7 cellular contexts compared by ENCODE assay signal in the genomic region with DNA sequence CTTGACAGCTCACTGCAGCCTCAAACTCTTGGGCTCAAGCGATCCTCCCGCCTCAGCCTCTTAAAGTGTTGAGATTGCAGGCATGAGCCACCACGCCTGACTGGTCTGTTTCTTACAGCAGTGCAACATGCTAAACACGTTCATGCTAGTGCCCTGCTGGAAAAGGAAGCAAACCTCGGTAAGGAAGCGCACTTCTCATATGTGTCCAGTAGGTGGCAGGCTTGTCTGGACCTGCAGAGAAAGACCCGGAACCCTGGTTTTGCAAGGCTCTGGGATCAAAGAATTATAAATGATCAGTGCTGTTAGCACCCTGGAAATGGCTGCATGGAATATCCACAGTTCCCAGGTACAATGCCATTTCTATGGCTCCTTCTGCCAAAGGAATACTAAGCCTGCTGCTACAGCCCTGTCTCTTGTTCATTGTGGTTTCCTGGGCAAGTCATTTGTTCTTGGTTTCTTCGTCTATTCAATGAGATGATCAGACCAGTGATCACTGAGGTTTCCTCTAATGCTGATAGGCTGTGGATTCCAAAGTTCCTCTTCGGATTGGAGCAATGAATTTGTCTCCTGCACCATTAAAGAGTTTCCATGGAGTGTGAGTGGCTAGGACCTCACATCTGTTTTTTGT. TPM values are rescaled to one million over a fixed set of nuclear protein-coding genes. Genes with fewer than 3 reads are reported as not detected.
A peak's percentile ranks its signal among the peaks of the same experiment; 100 is the strongest.
DNase-seq lines count a peak whose midpoint lies in the region; ATAC-seq and TF ChIP-seq lines count a peak whose summit lies in the region.

No MANE protein-coding gene starts in this region.

- peak overlapping the region; percentile 21 for H3K4me3 ChIP-seq in OCI-LY7 (ENCODE audit: low read depth, low read length, poor library complexity, severe bottlenecking)
- no peak overlapping the region for H3K4me3 ChIP-seq in transverse colon

- H3K4me1 ChIP-seq in OCI-LY7 (ENCODE audit: insufficient read depth, low read length, poor library complexity, severe bottlenecking) (peaks cover 80% of the 10 kb centered on the region), transverse colon (peaks cover 0 to 11% (median 2%) of the 10 kb centered on the region in 4 donors)

- H3K79me2 ChIP-seq in OCI-LY7 (ENCODE audit: insufficient read depth, low read depth, low read length), result no peaks in the 10 kb centered on the region

- H3K36me3 ChIP-seq in OCI-LY7 (ENCODE audit: insufficient read depth, low read length) (no peaks in the 10 kb centered on the region), transverse colon (no peaks in the 10 kb centered on the region)

- H3K9me3 ChIP-seq in OCI-LY7 (ENCODE audit: low read length), result no peaks in the 10 kb centered on the region
- H3K9me3 ChIP-seq in transverse colon, result no peaks in the 10 kb centered on the region

- in situ Hi-C loops in transverse colon (cut with MboI; ENCODE audit: low pct_ligation_motif_present in 1 of 4, low pct_unique_long_range_greater_than_20kb in 1 of 4, low sequenced_read_pairs in 3 of 4), result no loop called here

- TF ChIP-seq RAD21 in Ishikawa (IDR thresholded peaks at IDR 0.05; ENCODE audit: low read depth), result peak; percentile 74

- TF ChIP-seq EP300 in Ishikawa (IDR thresholded peaks at IDR 0.05; ENCODE audit: borderline replicate concordance) (no peak), transverse colon (IDR thresholded peaks at IDR 0.05; ENCODE audit: low read depth) (no peak)

- no peaks in the 10 kb centered on the region for H3K27me3 Mint-ChIP-seq in naive thymus-derived CD8-positive, alpha-beta T cell

- DNase-seq in OCI-LY7 (ENCODE audit: low spot score) (peak; percentile 92), activated T-cell treated with anti-CD3 and anti-CD28 coated beads for 24 hours (ENCODE audit: low read depth) (peak; percentile 60), transverse colon (peak; percentile 75)
- DNase-seq in naive thymus-derived CD8-positive, alpha-beta T cell, result peak; percentile 35 to 81 (median 68)

- no peaks in the 10 kb centered on the region for H3K27me3 ChIP-seq in transverse colon

- H3K9me2 ChIP-seq in OCI-LY7 (ENCODE audit: insufficient read depth, low read length), result no peaks in the 10 kb centered on the region

- 11% methylated on average over 9 of the region's 9 CpGs; no CpG with 5 or more reads in 1 of the 2 donors for WGBS in transverse colon (ENCODE audit: low coverage in 1 of 2), 2 donors

- no peaks in the 10 kb centered on the region for H3K9me3 Mint-ChIP-seq in naive thymus-derived CD8-positive, alpha-beta T cell

- peak overlapping the region; percentile 54 to 87 (median 74) for H3K27ac Mint-ChIP-seq in naive thymus-derived CD8-positive, alpha-beta T cell

- peak; percentile 87 for ATAC-seq in esophagus mucosa
- ATAC-seq in naive thymus-derived CD8-positive, alpha-beta T cell, result peak; percentile 83 to 86

- POLR2A ChIA-PET in OCI-LY7 (lab: Charles Lee), result interaction anchor here (0.7 to 10.3 kb wide), 6 partner anchors 8 to 36 kb away, joined by 3 to 137 read pairs (median 37); partner anchors contain the start of gene RNU5D-1
- POLR2A ChIA-PET in naive thymus-derived CD8-positive, alpha-beta T cell (lab: Charles Lee), result interaction anchor here (0.7 to 1.5 kb wide), 4 partner anchors 12 to 756 kb away, joined by 3 to 4 read pairs (median 4); partner anchors contain the start of gene UROD

- H3K27ac ChIP-seq in OCI-LY7 (ENCODE audit: low read depth, low read length, poor library complexity, severe bottlenecking) (peak overlapping the region; percentile 96), transverse colon (no peak overlapping the region)

- TF ChIP-seq CTCF in GM12801 (IDR thresholded peaks at IDR 0.05; ENCODE audit: extremely low read depth, insufficient read length) (peak; percentile 40), OCI-LY7 (conservative IDR thresholded peaks at IDR 0.05; ENCODE audit: low read length) (peak; percentile 97), transverse colon (IDR thresholded peaks at IDR 0.05) (peak; percentile 79 to 95 (median 90))

- BruUV-seq in OCI-LY7 (replicated peaks; lab: Mats Ljungman, UMichigan), result no TSS peak

- peak overlapping the region; percentile 90; the same call in 1 of the 2 replicates for H2AFZ ChIP-seq in OCI-LY7 (ENCODE audit: low read length)

- H3K36me3 Mint-ChIP-seq in naive thymus-derived CD8-positive, alpha-beta T cell, result no peaks in the 10 kb centered on the region

- CTCF ChIA-PET in OCI-LY7 (lab: Charles Lee; ENCODE audit: unreplicated experiment), result no interaction called here

- no peak for TF ChIP-seq POLR2A in transverse colon (IDR thresholded peaks at IDR 0.05)

- H3K4me2 ChIP-seq in OCI-LY7 (ENCODE audit: low read length), result peak overlapping the region; percentile 66

- H3K4me3 Mint-ChIP-seq in naive thymus-derived CD8-positive, alpha-beta T cell, result peak overlapping the region in 9 of 10 donors; percentile 46 to 72 (median 61)

- intact Hi-C loops in OCI-LY7 (cut with micrococcal nuclease; ENCODE audit: unreplicated experiment), result loop anchor here (1.0 kb wide), 1 partner anchor 60 kb away; no protein-coding TSS in a partner anchor
- intact Hi-C loops in transverse colon (cut with DNase I; ENCODE audit: low total_unique reads), result no loop called here

- H4K20me1 ChIP-seq in OCI-LY7 (ENCODE audit: insufficient read depth, low read length), result no peaks in the 10 kb centered on the region

- peaks cover 30 to 61% (median 49%) of the 10 kb centered on the region in 4 donors for H3K4me1 Mint-ChIP-seq in naive thymus-derived CD8-positive, alpha-beta T cell

TF ChIP-seq in Ishikawa, 13 proteins besides CTCF, POLR2A, EP300 and RAD21:
- TF ChIP-seq CREB1 (IDR thresholded peaks at IDR 0.05; ENCODE audit: low read depth) (no peak), MAX (IDR thresholded peaks at IDR 0.05) (0 out of 2 replicates have a peak, but pooled peaks have one; percentile 13), TAF1 (IDR thresholded peaks at IDR 0.05; ENCODE audit: low read depth) (no peak), ZBTB7A (IDR thresholded peaks at IDR 0.05; ENCODE audit: low read depth) (no peak)
TF ChIP-seq in Ishikawa: peak in this region for 1.

RNA-seq across cellular contexts. Expression of gene RNU5D-1, which starts 15.9 kb away (rescaled TPM):
- total RNA-seq in OCI-LY7 (2014; rRNA removed; shearing (Covaris generic)), result not detected in 2 replicates
- total RNA-seq in OCI-LY7 (2022), result not detected in 2 replicates
- total RNA-seq in esophagus mucosa, result not detected
- total RNA-seq in naive thymus-derived CD8-positive, alpha-beta T cell, result not detected
- not detected for polyA plus RNA-seq in naive thymus-derived CD8-positive, alpha-beta T cell
- not detected for total RNA-seq in transverse colon

RNA-seq across cellular contexts. Expression of gene KIF2C, which starts 24.6 kb away (rescaled TPM):
- 150 and 159 TPM in 2 replicates for total RNA-seq in OCI-LY7 (2014; rRNA removed; shearing (Covaris generic))
- total RNA-seq in OCI-LY7 (2022) (140 and 156 TPM in 2 replicates), esophagus mucosa (15.2 TPM), transverse colon (1 to 10 TPM in 2 of 4 donors, under 1 TPM in 1, not detected in 1; 0.95 to 8.0 (median 1.9) TPM)
- total RNA-seq in naive thymus-derived CD8-positive, alpha-beta T cell, result under 1 TPM; 0.41 to 0.91 TPM
- polyA plus RNA-seq in naive thymus-derived CD8-positive, alpha-beta T cell, result under 1 TPM; 0.40 to 0.61 (median 0.40) TPM

RNA-seq across cellular contexts. Expression of gene ARMH1, which starts 40.5 kb away (rescaled TPM):
- total RNA-seq in OCI-LY7 (2014; rRNA removed; shearing (Covaris generic)), result 5.3 and 7.8 TPM in 2 replicates
- total RNA-seq in OCI-LY7 (2022), result 7.9 and 8.9 TPM in 2 replicates
- not detected for total RNA-seq in esophagus mucosa
- 10 to 100 TPM; 70.4 to 79.0 TPM for total RNA-seq in naive thymus-derived CD8-positive, alpha-beta T cell
- polyA plus RNA-seq in naive thymus-derived CD8-positive, alpha-beta T cell, result 10 to 100 TPM; 46.2 to 75.6 (median 53.2) TPM
- 1 to 10 TPM in 1 of 4 donors, under 1 TPM in 2, not detected in 1; 0.40 to 2.5 (median 0.96) TPM for total RNA-seq in transverse colon

RNA-seq across cellular contexts. Expression of gene TMEM53, which starts 40.8 kb away (rescaled TPM):
- 5.5 and 6.6 TPM in 2 replicates for total RNA-seq in OCI-LY7 (2014; rRNA removed; shearing (Covaris generic))
- total RNA-seq in OCI-LY7 (2022) (8.1 and 8.9 TPM in 2 replicates), esophagus mucosa (4.4 TPM), transverse colon (10 to 100 TPM; 14.2 to 40.8 (median 22.9) TPM)
- total RNA-seq in naive thymus-derived CD8-positive, alpha-beta T cell, result 1 to 10 TPM; 1.0 to 2.1 TPM
- polyA plus RNA-seq in naive thymus-derived CD8-positive, alpha-beta T cell, result 1 to 10 TPM; 4.6 to 5.9 (median 5.5) TPM

Comparison
In these comparisons a context has a peak if more than half of its experiments do, and no peak if none do; other contexts are left out.
1. CTCF ChIP-seq: peak in every context shown above with its lines; median percentile 97 in OCI-LY7; 90 in transverse colon; 40 in GM12801.
2. RNA of gene ARMH1, which starts 40.5 kb away (total RNA-seq): 70.4 to 79.0 TPM in naive thymus-derived CD8-positive, alpha-beta T cell; 5.3 to 8.9 TPM in OCI-LY7, 0.40 to 2.5 TPM in transverse colon and not detected in esophagus mucosa (single experiment); every median in the first group is over 4 times any median in the second.
3. Peak in every context shown above with its lines, with median percentiles within 50 percentile points of each other: DNase-seq.